ENCODE assay signal across 8 cellular contexts in the genomic region with DNA sequence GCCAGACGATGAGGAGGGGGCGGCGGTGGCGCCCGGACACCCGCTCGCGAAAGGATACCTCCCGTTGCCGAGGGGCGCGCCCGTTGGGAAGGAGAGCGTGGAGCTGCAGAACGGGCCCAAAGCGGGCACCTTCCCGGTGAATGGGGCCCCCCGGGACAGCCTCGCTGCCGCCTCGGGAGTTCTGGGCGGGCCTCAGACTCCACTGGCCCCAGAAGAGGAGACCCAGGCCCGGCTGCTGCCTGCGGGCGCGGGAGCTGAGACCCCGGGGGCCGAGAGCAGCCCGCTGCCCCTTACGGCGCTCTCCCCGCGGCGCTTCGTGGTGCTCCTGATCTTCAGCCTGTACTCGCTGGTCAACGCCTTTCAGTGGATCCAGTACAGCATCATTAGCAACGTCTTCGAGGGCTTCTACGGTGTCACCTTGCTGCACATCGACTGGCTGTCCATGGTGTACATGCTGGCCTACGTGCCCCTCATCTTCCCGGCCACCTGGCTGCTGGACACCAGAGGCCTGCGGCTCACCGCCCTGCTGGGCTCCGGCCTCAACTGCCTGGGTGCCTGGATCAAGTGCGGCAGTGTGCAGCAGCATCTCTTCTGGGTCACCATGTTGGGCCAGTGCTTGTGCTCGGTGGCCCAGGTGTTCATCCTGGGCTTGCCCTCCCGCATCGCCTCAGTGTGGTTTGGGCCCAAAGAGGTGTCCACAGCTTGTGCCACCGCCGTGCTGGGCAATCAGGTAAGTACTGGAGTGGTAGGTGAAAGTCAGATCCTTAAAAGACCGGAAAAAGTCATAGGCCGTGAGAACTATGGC. TPM values are rescaled to one million over a fixed set of nuclear protein-coding genes. Genes with fewer than 3 reads are reported as not detected.
A peak's percentile ranks its signal among the peaks of the same experiment; 100 is the strongest.
DNase-seq lines count a peak whose midpoint lies in the region; ATAC-seq and TF ChIP-seq lines count a peak whose summit lies in the region.

No MANE protein-coding gene starts in this region.

- POLR2A ChIA-PET in HCT116 (lab: Charles Lee) = interaction anchor here (0.8 to 1.4 kb wide), 4 partner anchors 9 to 50 kb away, joined by 3 to 9 read pairs (median 4); a partner anchor contains a TSS
- POLR2A ChIA-PET in activated CD4-positive, alpha-beta memory T cell treated with anti-CD3 and anti-CD28 coated beads, Interleukin-2, amount 10 ng/mL, durations not matched to agents 7 days and 5 days (lab: Charles Lee) = interaction anchor here (0.7 to 1.9 kb wide), 15 partner anchors 9 to 1026 kb away, joined by 3 to 14 read pairs (median 5); a partner anchor contains a TSS

- peak overlapping the region; percentile 68 for H3K27ac ChIP-seq in HCT116 (ENCODE audit: low read depth, low read length)
- H3K27ac ChIP-seq in esophagus muscularis mucosa (replicated peaks in 1 of 4) = peak overlapping the region; percentile 88 to 91 (median 90)

- no peak for TF ChIP-seq RAD21 in HCT116 (IDR thresholded peaks at IDR 0.05; ENCODE audit: low read depth)

- TSS peak; percentile 48 for BruUV-seq in HCT116 (replicated peaks; lab: Mats Ljungman, UMichigan)

- H3K9ac ChIP-seq in HCT116 (ENCODE audit: low read length) = peak overlapping the region; percentile 92

- peaks cover 52% of the 10 kb centered on the region for H3K79me2 ChIP-seq in HCT116 (ENCODE audit: insufficient read depth, low read length)

- intact Hi-C loops in HCT116 (cut with micrococcal nuclease) (no loop called here), esophagus muscularis mucosa (cut with DNase I) (no loop called here)

- H3K9me2 ChIP-seq in HCT116 (ENCODE audit: insufficient read depth) = no peaks in the 10 kb centered on the region

- H3K9me3 Mint-ChIP-seq in activated CD4-positive, alpha-beta memory T cell treated with anti-CD3 and anti-CD28 coated beads, Interleukin-2, amount 10 ng/mL, durations not matched to agents 7 days and 5 days = no peaks in the 10 kb centered on the region
- H3K9me3 Mint-ChIP-seq in type B pancreatic cell = no peaks in the 10 kb centered on the region

- H3K4me1 Mint-ChIP-seq in activated CD4-positive, alpha-beta memory T cell treated with anti-CD3 and anti-CD28 coated beads, Interleukin-2, amount 10 ng/mL, durations not matched to agents 7 days and 5 days = peaks cover 36% of the 10 kb centered on the region
- peaks cover 15% of the 10 kb centered on the region for H3K4me1 Mint-ChIP-seq in type B pancreatic cell (ENCODE audit: unreplicated experiment)

- H3K36me3 ChIP-seq in HCT116 (ENCODE audit: control insufficient read depth in 1 of 2, insufficient read depth in 2 of 2, low read length in 2 of 2) (peaks cover under 1 to 10% of the 10 kb centered on the region in 2 experiments; a peak in 3 of 4 replicates), esophagus muscularis mucosa (no peaks in the 10 kb centered on the region)

- CTCF ChIA-PET in HCT116 (lab: Charles Lee) = interaction anchor here (0.9 kb wide), 1 partner anchor 382 kb away, joined by 3 read pairs; no protein-coding TSS in a partner anchor
- CTCF ChIA-PET in activated CD4-positive, alpha-beta memory T cell treated with anti-CD3 and anti-CD28 coated beads, Interleukin-2, amount 10 ng/mL, durations not matched to agents 7 days and 5 days (lab: Charles Lee) = interaction anchor here (0.6 to 2.1 kb wide), 6 partner anchors 17 to 403 kb away, joined by 3 to 10 read pairs (median 6); a partner anchor contains a TSS

- no peak for TF ChIP-seq POLR2A in HCT116 (IDR thresholded peaks at IDR 0.05; ENCODE audit: borderline replicate concordance, extremely low read depth, insufficient read depth, insufficient read length)
- TF ChIP-seq POLR2A in esophagus muscularis mucosa (IDR thresholded peaks at IDR 0.05; ENCODE audit: low read depth) = no peak

- H3K27me3 ChIP-seq in HCT116 (ENCODE audit: insufficient read depth, low read length) (no peaks in the 10 kb centered on the region), esophagus muscularis mucosa (no peaks in the 10 kb centered on the region)

- H3K4me2 ChIP-seq in HCT116 (ENCODE audit: low read length) = peak overlapping the region; percentile 89

- H4K20me1 ChIP-seq in HCT116 (ENCODE audit: insufficient read depth) = no peaks in the 10 kb centered on the region

- TF ChIP-seq CTCF in HCT116 (IDR thresholded peaks at IDR 0.05 in 2 of 3, conservative IDR thresholded peaks at IDR 0.05 in 1 of 3; ENCODE audit: borderline replicate concordance in 1 of 3, insufficient read depth in 1 of 3, low read depth in 2 of 3, low read length in 2 of 3) (no peak), esophagus muscularis mucosa (IDR thresholded peaks at IDR 0.05) (no peak), type B pancreatic cell (conservative IDR thresholded peaks at IDR 0.05) (no peak)

- H3K4me1 ChIP-seq in HCT116 (ENCODE audit: control insufficient read depth in 1 of 2, insufficient read depth in 2 of 2, low read length in 2 of 2) = peaks cover 13 to 19% of the 10 kb centered on the region in 2 experiments
- H3K4me1 ChIP-seq in esophagus muscularis mucosa = peaks cover 15 to 51% (median 40%) of the 10 kb centered on the region in 4 donors

- peak overlapping the region; percentile 82 to 92 for H3K4me3 ChIP-seq in HCT116 (replicated peaks in 1 of 2; ENCODE audit: low read depth in 1 of 2, low read length in 2 of 2)
- H3K4me3 ChIP-seq in esophagus muscularis mucosa = peak overlapping the region; percentile 88 to 99 (median 90)

- peaks cover 20% of the 10 kb centered on the region for H3K36me3 Mint-ChIP-seq in activated CD4-positive, alpha-beta memory T cell treated with anti-CD3 and anti-CD28 coated beads, Interleukin-2, amount 10 ng/mL, durations not matched to agents 7 days and 5 days (ENCODE audit: low read depth)
- H3K36me3 Mint-ChIP-seq in type B pancreatic cell = peaks cover 4% of the 10 kb centered on the region

- no peaks in the 10 kb centered on the region for H3K27me3 Mint-ChIP-seq in activated CD4-positive, alpha-beta memory T cell treated with anti-CD3 and anti-CD28 coated beads, Interleukin-2, amount 10 ng/mL, durations not matched to agents 7 days and 5 days
- no peaks in the 10 kb centered on the region for H3K27me3 Mint-ChIP-seq in type B pancreatic cell

- WGBS in esophagus muscularis mucosa = 5% methylated on average over 28 of the region's 54 CpGs

- no peak overlapping the region for H3K4me3 Mint-ChIP-seq in activated CD4-positive, alpha-beta memory T cell treated with anti-CD3 and anti-CD28 coated beads, Interleukin-2, amount 10 ng/mL, durations not matched to agents 7 days and 5 days
- H3K4me3 Mint-ChIP-seq in type B pancreatic cell = no peak overlapping the region

- H3K27ac Mint-ChIP-seq in activated CD4-positive, alpha-beta memory T cell treated with anti-CD3 and anti-CD28 coated beads, Interleukin-2, amount 10 ng/mL, durations not matched to agents 7 days and 5 days = peak overlapping the region; percentile 92
- peak overlapping the region; percentile 98 for H3K27ac Mint-ChIP-seq in type B pancreatic cell

- RAD21 ChIA-PET in HCT116 (lab: Charles Lee; ENCODE audit: low non-redundant PET in 1 of 2, low total read pairs in 2 of 2, uncharacterized antibody in 2 of 2, unreplicated experiment in 2 of 2) = no interaction called here

- no peak overlapping the region for H2AFZ ChIP-seq in HCT116 (ENCODE audit: low read depth, low read length, poor library complexity, severe bottlenecking)

- DNase-seq in activated CD4-positive, CD25-positive, alpha-beta regulatory T cell treated with anti-CD3 and anti-CD28 coated beads, Interleukin-2, amount 50 U/mL, for 72 hours = no peak
- no peak for DNase-seq in HCT116 (ENCODE audit: low read depth, low spot score)
- DNase-seq in NAMALWA (ENCODE audit: low spot score) = peak; percentile 33
- peak; percentile 33 for DNase-seq in activated CD4-positive, alpha-beta memory T cell treated with anti-CD3 and anti-CD28 coated beads, Interleukin-2, amount 10 ng/mL, durations not matched to agents 7 days and 5 days
- no peak for DNase-seq in esophagus muscularis mucosa (ENCODE audit: extremely low spot score)
- peak; percentile 26 for DNase-seq in myocyte (ENCODE audit: low read depth)
- peak; percentile 71 for DNase-seq in type B pancreatic cell (ENCODE audit: extremely low spot score, unreplicated experiment)

- no peak for TF ChIP-seq EP300 in esophagus muscularis mucosa (IDR thresholded peaks at IDR 0.05)

- H3K9me3 ChIP-seq in HCT116 (ENCODE audit: control insufficient read depth in 1 of 2, insufficient read depth in 1 of 2, low read depth in 1 of 2, low read length in 2 of 2) (no peaks in the 10 kb centered on the region), esophagus muscularis mucosa (no peaks in the 10 kb centered on the region)

- ATAC-seq in activated CD4-positive, CD25-positive, alpha-beta regulatory T cell treated with anti-CD3 and anti-CD28 coated beads, Interleukin-2, amount 50 U/mL, for 24 hours = peak; percentile 3 to 8
- ATAC-seq in HCT116 = peak; percentile 39

TF ChIP-seq in HCT116, 20 proteins besides CTCF, POLR2A, EP300 and RAD21:
- no peak for TF ChIP-seq JUND (IDR thresholded peaks at IDR 0.05)
- peak; percentile 50 for TF ChIP-seq ZFX (IDR thresholded peaks at IDR 0.05)

RNA-seq across cellular contexts. Expression of a gene that starts 0.6 kb away (rescaled TPM):
- 19.0 TPM for total RNA-seq in HCT116 (2021; ENCODE audit: unreplicated experiment)
- polyA plus RNA-seq in HCT116 (2012) = 5.7 TPM in 2 replicates
- total RNA-seq in activated CD4-positive, alpha-beta memory T cell treated with anti-CD3 and anti-CD28 coated beads, Interleukin-2, amount 10 ng/mL, durations not matched to agents 7 days and 5 days = 10 to 100 TPM; 11.7 to 14.2 TPM
- 1 to 10 TPM; 3.1 to 4.3 (median 3.7) TPM for total RNA-seq in esophagus muscularis mucosa
- total RNA-seq in myocyte = 3.0 TPM in 2 replicates
- 3.4 TPM for polyA plus RNA-seq in myocyte (2012)
- 20.5 and 22.0 TPM in 2 replicates for total RNA-seq in type B pancreatic cell (ENCODE audit: low replicate concordance)

RNA-seq across cellular contexts. Expression of a gene that starts 11.2 kb away (rescaled TPM):
- not detected for total RNA-seq in HCT116 (2021; ENCODE audit: unreplicated experiment)
- not detected in 2 replicates for polyA plus RNA-seq in HCT116 (2012)
- not detected for total RNA-seq in activated CD4-positive, alpha-beta memory T cell treated with anti-CD3 and anti-CD28 coated beads, Interleukin-2, amount 10 ng/mL, durations not matched to agents 7 days and 5 days
- total RNA-seq in esophagus muscularis mucosa = not detected
- not detected in 2 replicates for total RNA-seq in myocyte
- 0.49 TPM for polyA plus RNA-seq in myocyte (2012)
- total RNA-seq in type B pancreatic cell (ENCODE audit: low replicate concordance) = not detected in 2 replicates

Comparison
In these comparisons a context has a peak if more than half of its experiments do, and no peak if none do; other contexts are left out.
1. DNase-seq: peak in NAMALWA (single experiment), activated CD4-positive, alpha-beta memory T cell treated with anti-CD3 and anti-CD28 coated beads, Interleukin-2, amount 10 ng/mL, durations not matched to agents 7 days and 5 days (single experiment), myocyte (single experiment) and type B pancreatic cell (single experiment); none in activated CD4-positive, CD25-positive, alpha-beta regulatory T cell treated with anti-CD3 and anti-CD28 coated beads, Interleukin-2, amount 50 U/mL, for 72 hours (single experiment), HCT116 (single experiment) and esophagus muscularis mucosa (single experiment).